13 cellular contexts compared by ENCODE assay signal in the genomic region with DNA sequence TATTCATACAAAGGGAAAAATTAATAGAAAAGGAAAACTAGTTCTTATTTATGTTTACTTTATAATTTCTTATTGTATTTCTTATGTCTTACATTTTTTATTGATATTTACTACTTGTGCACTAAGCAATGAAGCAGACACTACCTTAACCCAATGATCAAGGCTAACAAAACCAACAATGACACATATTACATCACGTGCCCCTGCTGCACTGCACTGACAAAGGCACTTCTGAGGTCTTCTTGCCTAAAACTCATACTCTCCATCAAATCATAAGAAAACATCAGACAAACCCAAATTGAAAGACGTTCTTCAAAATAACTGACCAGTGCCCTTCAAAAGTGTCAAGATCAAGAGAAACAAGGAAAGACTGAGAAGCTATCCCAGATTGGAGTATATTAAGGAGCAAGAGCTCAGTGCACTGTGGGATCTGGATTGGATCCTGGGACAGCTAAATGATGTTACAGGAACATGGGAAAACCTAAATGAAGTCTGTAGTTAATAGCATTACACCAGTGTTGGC.
DNase-seq lines count a peak whose midpoint lies in the region; ATAC-seq and TF ChIP-seq lines count a peak whose summit lies in the region.
"Had no signal": no experiment of that assay in that cellular context is flagged by ENCODE, and none has a peak within 500 bp of the region (broad histone marks: within the 10 kb centered on the region; RNA-seq: fewer than 3 reads in every experiment).

No MANE protein-coding gene starts in this region.

- TF ChIP-seq POLR2A in IMR-90 (IDR thresholded peaks at IDR 0.05; ENCODE audit: low read depth, low read length) (peak; percentile 95), sigmoid colon (IDR thresholded peaks at IDR 0.05) (no peak)

- peak overlapping the region; percentile 70; the same call in 1 of the 2 replicates for H3K9ac ChIP-seq in IMR-90 (ENCODE audit: low read depth, low read length)
- H3K9ac ChIP-seq in colonic mucosa (ENCODE audit: low read depth in 2 of 2, low read length in 2 of 2): no peak overlapping the region

- no peak for TF ChIP-seq RAD21 in IMR-90 (IDR thresholded peaks at IDR 0.05; ENCODE audit: low read length)

- in situ Hi-C loops in IMR-90 (cut with MboI; ENCODE audit: low sequenced_read_pairs) (no loop called here), KBM-7 (cut with MboI; ENCODE audit: low pct_unique_long_range_greater_than_20kb, low sequenced_read_pairs) (no loop called here)

- intact Hi-C loops in IMR-90 (cut with micrococcal nuclease) (loop anchor here (5.0 kb wide), 1 partner anchor 61 kb away; no protein-coding TSS in a partner anchor), colonic mucosa (cut with DNase I) (no loop called here), sigmoid colon (cut with DNase I) (loop anchor here (5.0 kb wide), 1 partner anchor 291 kb away; a partner anchor contains a TSS)

- H2BK15ac ChIP-seq in IMR-90 (ENCODE audit: low read depth, low read length): peak overlapping the region; percentile 84

- H3K36me3 Mint-ChIP-seq in T-helper 17 cell (ENCODE audit: low read depth): no peaks in the 10 kb centered on the region

- peak overlapping the region; percentile 98 for H3K18ac ChIP-seq in IMR-90 (ENCODE audit: low read depth, low read length)

- no peaks in the 10 kb centered on the region for H4K20me1 ChIP-seq in IMR-90 (ENCODE audit: insufficient read depth, low read length)

- H3K4ac ChIP-seq in IMR-90 (ENCODE audit: low read depth, low read length): peak overlapping the region; percentile 85

- H3K14ac ChIP-seq in IMR-90 (replicated peaks; ENCODE audit: low read depth, low read length): peak overlapping the region; percentile 96

- TF ChIP-seq CTCF in IMR-90 (conservative IDR thresholded peaks at IDR 0.05; ENCODE audit: low read depth, low read length): no peak
- TF ChIP-seq CTCF in colonic mucosa (IDR thresholded peaks at IDR 0.05): no peak
- no peak for TF ChIP-seq CTCF in sigmoid colon (IDR thresholded peaks at IDR 0.05)
- TF ChIP-seq CTCF in GM20000 (IDR thresholded peaks at IDR 0.05; ENCODE audit: extremely low read depth, missing control alignments): no peak

- peak overlapping the region; percentile 96 for H2BK120ac ChIP-seq in IMR-90 (ENCODE audit: low read depth, low read length)

- peak overlapping the region; percentile 88 for H3K56ac ChIP-seq in IMR-90 (ENCODE audit: extremely low read depth, insufficient read depth, low read length)

- no peaks in the 10 kb centered on the region for H3K27me3 ChIP-seq in IMR-90 (ENCODE audit: control insufficient read depth, insufficient read depth, low read length)
- H3K27me3 ChIP-seq in colonic mucosa: no peaks in the 10 kb centered on the region
- H3K27me3 ChIP-seq in sigmoid colon: no peaks in the 10 kb centered on the region

- ATAC-seq in IMR-90 (ENCODE audit: low read depth) (no peak), T-helper 17 cell (no peak), GM21528 (IDR thresholded peaks at IDR 0.05; ENCODE audit: low FRiP score, unreplicated experiment) (no peak)
- ATAC-seq: HepG2 had no signal

- H3K4me3 Mint-ChIP-seq in T-helper 17 cell: no peak overlapping the region
- H3K4me3 Mint-ChIP-seq: nephron had no signal

- peaks cover 25% of the 10 kb centered on the region for H3K4me1 ChIP-seq in IMR-90 (ENCODE audit: control insufficient read depth, insufficient read depth, low read length)
- H3K4me1 ChIP-seq in colonic mucosa: no peaks in the 10 kb centered on the region
- H3K4me1 ChIP-seq in sigmoid colon: peaks cover 2 to 13% (median 13%) of the 10 kb centered on the region in 4 donors
- H3K4me1 ChIP-seq: left ventricle myocardium inferior had no signal

- DNase-seq in IMR-90: peak; percentile 39
- DNase-seq in T-helper 17 cell: no peak
- DNase-seq in colonic mucosa: no peak
- DNase-seq in sigmoid colon: no peak
- DNase-seq in KBM-7: no peak
- no peak for DNase-seq in GM20000 (ENCODE audit: low spot score)
- DNase-seq: hypothalamus, left ventricle myocardium inferior, NCI-H1092 treated with DMSO at 0.1 percent for 48 hours, NCI-H345 had no signal

- H3K4me1 Mint-ChIP-seq in T-helper 17 cell: peaks cover 4% of the 10 kb centered on the region
- H3K4me1 Mint-ChIP-seq: nephron had no signal

- H3K27ac Mint-ChIP-seq in T-helper 17 cell: peak overlapping the region; percentile 24
- H3K27ac Mint-ChIP-seq: nephron had no signal

- peak overlapping the region; percentile 91 for H3K27ac ChIP-seq in IMR-90 (ENCODE audit: insufficient read depth, low read length)
- H3K27ac ChIP-seq in colonic mucosa: peak overlapping the region; percentile 21
- H3K27ac ChIP-seq in sigmoid colon: peak overlapping the region in 3 of 4 donors; percentile 18 to 68 (median 62)
- H3K27ac ChIP-seq: left ventricle myocardium inferior had no signal

- H3K36me3 ChIP-seq in IMR-90 (ENCODE audit: control insufficient read depth, insufficient read depth, low read length) (no peaks in the 10 kb centered on the region), colonic mucosa (no peaks in the 10 kb centered on the region), sigmoid colon (no peaks in the 10 kb centered on the region)
- H3K36me3 ChIP-seq: left ventricle myocardium inferior had no signal

- H3K27me3 Mint-ChIP-seq in T-helper 17 cell: peaks cover 6% of the 10 kb centered on the region

- peaks cover 14 to 43% of the 10 kb centered on the region in 2 experiments; a peak in 3 of 4 replicates for H3K79me1 ChIP-seq in IMR-90 (ENCODE audit: low read depth in 1 of 2, low read length in 2 of 2)

- BruUV-seq in IMR-90 (replicated peaks; lab: Mats Ljungman, UMichigan): TSS peak; percentile 99

- peak overlapping the region; percentile 98 for H2BK20ac ChIP-seq in IMR-90 (ENCODE audit: low read depth, low read length)

- WGBS in IMR-90 (ENCODE audit: extremely low coverage in 2 of 2, insufficient read length in 1 of 2), 2 experiments: 100% methylated on average over 2 of the region's 2 CpGs; no CpG with 5 or more reads in 1 of the 2 experiments
- 90 to 91% methylated on average over 2 of the region's 2 CpGs for WGBS in sigmoid colon, 2 donors

- H2AFZ ChIP-seq in IMR-90 (replicated peaks; ENCODE audit: low read length, poor library complexity): no peak overlapping the region

- peak overlapping the region; percentile 96 for H2BK5ac ChIP-seq in IMR-90 (ENCODE audit: low read depth, low read length, poor library complexity, severe bottlenecking)

- peak overlapping the region; percentile 78 for H3K23ac ChIP-seq in IMR-90 (ENCODE audit: low read depth, low read length)

- no peak overlapping the region for H3K4me2 ChIP-seq in IMR-90 (ENCODE audit: low read depth, low read length)

- no peak overlapping the region for H2AK9ac ChIP-seq in IMR-90 (replicated peaks; ENCODE audit: low read depth, low read length, poor library complexity)

- H3K9me3 ChIP-seq in IMR-90 (ENCODE audit: control insufficient read depth, insufficient read depth, low read length) (no peaks in the 10 kb centered on the region), T-helper 17 cell (ENCODE audit: control insufficient read depth, low read length, poor library complexity, severe bottlenecking) (no peaks in the 10 kb centered on the region), colonic mucosa (no peaks in the 10 kb centered on the region), sigmoid colon (no peaks in the 10 kb centered on the region)
- H3K9me3 ChIP-seq: left ventricle myocardium inferior had no signal

- peak overlapping the region; percentile 81 to 90 for H4K8ac ChIP-seq in IMR-90 (ENCODE audit: low read depth in 2 of 2, low read length in 2 of 2)

- H4K91ac ChIP-seq in IMR-90 (ENCODE audit: insufficient read depth, low read depth, low read length): peak overlapping the region; percentile 97

- TF ChIP-seq EP300 in sigmoid colon (IDR thresholded peaks at IDR 0.05): no peak

- CTCF ChIA-PET in IMR-90 (lab: Yijun Ruan, JAX): interaction anchor here (0.6 kb wide), 1 partner anchor 16 kb away, joined by 3 read pairs; no protein-coding TSS in a partner anchor

- POLR2A ChIA-PET in IMR-90 (lab: Charles Lee; ENCODE audit: unreplicated experiment): no interaction called here

- H2AK5ac ChIP-seq in IMR-90 (ENCODE audit: low read depth, low read length): peak overlapping the region; percentile 97

- dilution Hi-C loops in IMR-90 (cut with HindIII; ENCODE audit: low sequenced_read_pairs, unreplicated experiment): no loop called here

- H3K9me1 ChIP-seq in IMR-90 (ENCODE audit: insufficient read depth, low read length): peaks cover 18% of the 10 kb centered on the region

- H3K4me3 ChIP-seq in IMR-90 (ENCODE audit: insufficient read depth, low read depth, low read length): no peak overlapping the region
- no peak overlapping the region for H3K4me3 ChIP-seq in colonic mucosa
- no peak overlapping the region for H3K4me3 ChIP-seq in sigmoid colon
- H3K4me3 ChIP-seq: left ventricle myocardium inferior had no signal

- peak overlapping the region; percentile 85 for H4K5ac ChIP-seq in IMR-90 (ENCODE audit: low read depth, low read length)

TF ChIP-seq in IMR-90, 13 proteins besides CTCF, POLR2A, EP300 and RAD21:
- TF ChIP-seq, protein P1, sequence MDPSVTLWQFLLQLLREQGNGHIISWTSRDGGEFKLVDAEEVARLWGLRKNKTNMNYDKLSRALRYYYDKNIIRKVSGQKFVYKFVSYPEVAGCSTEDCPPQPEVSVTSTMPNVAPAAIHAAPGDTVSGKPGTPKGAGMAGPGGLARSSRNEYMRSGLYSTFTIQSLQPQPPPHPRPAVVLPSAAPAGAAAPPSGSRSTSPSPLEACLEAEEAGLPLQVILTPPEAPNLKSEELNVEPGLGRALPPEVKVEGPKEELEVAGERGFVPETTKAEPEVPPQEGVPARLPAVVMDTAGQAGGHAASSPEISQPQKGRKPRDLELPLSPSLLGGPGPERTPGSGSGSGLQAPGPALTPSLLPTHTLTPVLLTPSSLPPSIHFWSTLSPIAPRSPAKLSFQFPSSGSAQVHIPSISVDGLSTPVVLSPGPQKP (IDR thresholded peaks at IDR 0.05; ENCODE audit: borderline replicate concordance, low read depth, low read length): no peak
- no peak for TF ChIP-seq MXI1 (IDR thresholded peaks at IDR 0.05; ENCODE audit: borderline replicate concordance, low read depth, low read length)
- TF ChIP-seq SMC3 (IDR thresholded peaks at IDR 0.05; ENCODE audit: low read depth, low read length): no peak
- TF ChIP-seq, protein P2, sequence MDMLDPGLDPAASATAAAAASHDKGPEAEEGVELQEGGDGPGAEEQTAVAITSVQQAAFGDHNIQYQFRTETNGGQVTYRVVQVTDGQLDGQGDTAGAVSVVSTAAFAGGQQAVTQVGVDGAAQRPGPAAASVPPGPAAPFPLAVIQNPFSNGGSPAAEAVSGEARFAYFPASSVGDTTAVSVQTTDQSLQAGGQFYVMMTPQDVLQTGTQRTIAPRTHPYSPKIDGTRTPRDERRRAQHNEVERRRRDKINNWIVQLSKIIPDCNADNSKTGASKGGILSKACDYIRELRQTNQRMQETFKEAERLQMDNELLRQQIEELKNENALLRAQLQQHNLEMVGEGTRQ (IDR thresholded peaks at IDR 0.05; ENCODE audit: low read depth, low read length): no peak; the same call in 1 of the 2 replicates
- no peak for TF ChIP-seq FOS (IDR thresholded peaks at IDR 0.05; ENCODE audit: low read depth, low read length)
- TF ChIP-seq CEBPB (IDR thresholded peaks at IDR 0.05; ENCODE audit: low read depth, low read length): 0 out of 2 replicates have a peak, but pooled peaks have one; percentile 4
- no peak for TF ChIP-seq BHLHE40 (IDR thresholded peaks at IDR 0.05; ENCODE audit: low read depth, low read length)

Comparison
In these comparisons a context has a peak if more than half of its experiments do, and no peak if none do; other contexts are left out.
1. H3K27ac ChIP-seq: peak in every context shown above with its lines; median percentile 91 in IMR-90; 62 in sigmoid colon; 21 in colonic mucosa.